ENCODE assay signal across 1 cellular context in the genomic region with DNA sequence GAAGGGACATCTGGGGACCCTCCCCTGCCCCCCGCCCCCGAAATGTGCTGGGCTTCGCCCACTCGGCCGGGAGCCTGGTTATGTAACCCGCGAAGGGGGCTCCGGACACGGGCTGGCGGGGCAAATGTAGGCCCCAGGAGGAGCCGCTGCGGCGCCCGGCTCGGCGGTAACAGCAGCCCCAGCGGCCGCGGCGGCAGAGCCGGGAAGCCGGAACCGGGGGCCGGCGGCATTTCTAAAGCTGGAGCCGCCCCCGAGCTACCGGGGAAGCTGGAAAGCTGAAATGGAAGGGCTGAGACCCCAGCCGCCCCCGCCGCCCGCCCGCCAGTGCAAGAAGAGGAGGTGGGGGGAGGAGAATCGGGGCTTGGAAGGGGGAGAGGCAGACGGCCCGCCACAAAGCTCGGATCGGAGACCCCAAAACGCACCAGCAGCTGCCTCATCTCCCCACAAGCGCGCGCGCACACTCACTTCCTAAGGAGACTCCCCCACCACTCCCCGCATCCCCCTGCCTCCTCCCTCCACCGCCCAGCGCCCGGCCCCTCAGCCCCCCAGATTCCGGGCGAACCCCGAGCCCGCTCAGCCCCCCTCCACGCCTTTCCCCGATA.
TF ChIP-seq lines count a peak whose summit lies in the region.

No MANE protein-coding gene starts in this region.

TF ChIP-seq in H1, 55 proteins besides CTCF, POLR2A, EP300 and RAD21:
- no peak for TF ChIP-seq FOSL1 (IDR thresholded peaks at IDR 0.05; ENCODE audit: insufficient read depth, low read depth, low read length)
- TF ChIP-seq POLR2AphosphoS5 (IDR thresholded peaks at IDR 0.05; ENCODE audit: low read depth, low read length), result peak; percentile 68; the same call in 1 of the 2 replicates
- no peak for TF ChIP-seq RBBP5 (IDR thresholded peaks at IDR 0.05; ENCODE audit: borderline replicate concordance, low read depth, low read length)
- no peak for TF ChIP-seq ZNF274 (IDR thresholded peaks at IDR 0.05; ENCODE audit: borderline replicate concordance, extremely low read depth, low read length)
- TF ChIP-seq SUZ12 (IDR thresholded peaks at IDR 0.05; ENCODE audit: low read length), result no peak
- no peak for TF ChIP-seq SP4 (IDR thresholded peaks at IDR 0.05; ENCODE audit: low read length)
- TF ChIP-seq TBP (IDR thresholded peaks at IDR 0.05; ENCODE audit: low read depth, low read length), result no peak
- TF ChIP-seq, protein P1, sequence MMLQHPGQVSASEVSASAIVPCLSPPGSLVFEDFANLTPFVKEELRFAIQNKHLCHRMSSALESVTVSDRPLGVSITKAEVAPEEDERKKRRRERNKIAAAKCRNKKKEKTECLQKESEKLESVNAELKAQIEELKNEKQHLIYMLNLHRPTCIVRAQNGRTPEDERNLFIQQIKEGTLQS (IDR thresholded peaks at IDR 0.05; ENCODE audit: insufficient read depth, low read depth, low read length), result no peak
- TF ChIP-seq EGR1 (IDR thresholded peaks at IDR 0.05; ENCODE audit: borderline replicate concordance, low read depth, low read length), result no peak
- no peak for TF ChIP-seq NANOG (IDR thresholded peaks at IDR 0.05; ENCODE audit: insufficient read depth, low read depth, low read length, poor library complexity, severe bottlenecking)
- peak; percentile 36 for TF ChIP-seq TAF7 (optimal IDR thresholded peaks at IDR 0.05; ENCODE audit: borderline replicate concordance, low read depth, low read length)
- no peak for TF ChIP-seq CREB1 (IDR thresholded peaks at IDR 0.05)
- TF ChIP-seq TEAD4 (IDR thresholded peaks at IDR 0.05; ENCODE audit: low read depth, low read length), result no peak
- no peak for TF ChIP-seq CBX8 (IDR thresholded peaks at IDR 0.05; ENCODE audit: borderline replicate concordance, low read depth, low read length)
- no peak for TF ChIP-seq CBX5 (IDR thresholded peaks at IDR 0.05; ENCODE audit: low read depth, low read length)
- no peak for TF ChIP-seq TCF12 (IDR thresholded peaks at IDR 0.05; ENCODE audit: low read depth, low read length)
- TF ChIP-seq TAF1 (IDR thresholded peaks at IDR 0.05; ENCODE audit: low read depth, low read length), result peak; percentile 8; the same call in 1 of the 2 replicates
- no peak for TF ChIP-seq SRF (IDR thresholded peaks at IDR 0.05; ENCODE audit: low read depth, low read length)
